Comparison of ENCODE assay signal across 22 cellular contexts in genomic region chr12:107308310-107308709, GRCh38.
DNase-seq lines count a peak whose midpoint lies in the region; ATAC-seq, FAIRE-seq and TF ChIP-seq lines count a peak whose summit lies in the region.
"Had no signal": no experiment of that assay in that cellular context is flagged by ENCODE, and none has a peak within 500 bp of the region (broad histone marks: within the 10 kb centered on the region; RNA-seq: fewer than 3 reads in every experiment).

No MANE protein-coding gene starts in this region.

- H4K91ac ChIP-seq in H1 (replicated peaks; ENCODE audit: insufficient read length, low read length): no peak overlapping the region

- BruUV-seq in PC-3 (replicated peaks; lab: Mats Ljungman, UMichigan): no TSS peak

- no peak overlapping the region for H3K4me3 ChIP-seq in A549
- no peak overlapping the region for H3K4me3 ChIP-seq in HEK293 (ENCODE audit: low read depth, low read length)
- no peak overlapping the region for H3K4me3 ChIP-seq in H1 (ENCODE audit: extremely low read depth in 1 of 4, insufficient read depth in 2 of 4, low read depth in 3 of 4, low read length in 4 of 4)
- H3K4me3 ChIP-seq in PC-3 (ENCODE audit: low read length): no peak overlapping the region
- H3K4me3 ChIP-seq: BLaER1 treated with 17β-estradiol and CSF1 and Interleukin-3, amounts not matched to agents 10 nM and 100 nM had no signal

- peak overlapping the region; percentile 81 for H3K27ac Mint-ChIP-seq in activated CD8-positive, alpha-beta T cell treated with anti-CD3 and anti-CD28 coated beads, Interleukin-2, amount 10 ng/mL, durations not matched to agents 7 days and 5 days
- H3K27ac Mint-ChIP-seq in activated CD8-positive, alpha-beta T cell treated with anti-CD3 and anti-CD28 coated beads for 36 hours: no peak overlapping the region
- H3K27ac Mint-ChIP-seq: B cell; CD4-positive, alpha-beta T cell had no signal

- H2BK120ac ChIP-seq in H1 (replicated peaks; ENCODE audit: low read depth, low read length): no peak overlapping the region

- H2AFZ ChIP-seq in H1 (ENCODE audit: low read length) (no peak overlapping the region), PC-3 (ENCODE audit: low read length) (no peak overlapping the region)

- intact Hi-C loops in activated CD8-positive, alpha-beta T cell treated with anti-CD3 and anti-CD28 coated beads for 36 hours (cut with micrococcal nuclease): no loop called here
- intact Hi-C loops in PC-3 (cut with micrococcal nuclease): no loop called here

- no peaks in the 10 kb centered on the region for H3K9me2 ChIP-seq in PC-3 (replicated peaks; ENCODE audit: low read length)

- H3K9me3 ChIP-seq in A549 (no peaks in the 10 kb centered on the region), HEK293 (ENCODE audit: control insufficient read depth, insufficient read depth, low read depth, low read length) (no peaks in the 10 kb centered on the region), H1 (ENCODE audit: insufficient read depth in 2 of 2, low read depth in 1 of 2, low read length in 1 of 2) (no peaks in the 10 kb centered on the region; a peak in 1 of 4 replicates), PC-3 (ENCODE audit: low read length) (no peaks in the 10 kb centered on the region)
- H3K9me3 ChIP-seq: Caco-2 had no signal

- H3K4me3 Mint-ChIP-seq in activated CD8-positive, alpha-beta T cell treated with anti-CD3 and anti-CD28 coated beads, Interleukin-2, amount 10 ng/mL, durations not matched to agents 7 days and 5 days: no peak overlapping the region
- no peak overlapping the region for H3K4me3 Mint-ChIP-seq in activated CD8-positive, alpha-beta T cell treated with anti-CD3 and anti-CD28 coated beads for 36 hours
- H3K4me3 Mint-ChIP-seq: B cell; CD4-positive, alpha-beta T cell; CD8-positive, alpha-beta T cell had no signal

- H3K4me1 ChIP-seq in A549: no peaks in the 10 kb centered on the region
- no peaks in the 10 kb centered on the region for H3K4me1 ChIP-seq in HEK293 (ENCODE audit: control insufficient read depth, insufficient read depth, low read length)
- peaks cover 0 to 8% (median 1%) of the 10 kb centered on the region in 4 experiments; a peak in 4 of 7 replicates for H3K4me1 ChIP-seq in H1 (replicated peaks in 1 of 4; ENCODE audit: control insufficient read depth in 3 of 4, insufficient read depth in 4 of 4, low read length in 3 of 4)
- H3K4me1 ChIP-seq in PC-3 (ENCODE audit: insufficient read depth, low read length): no peaks in the 10 kb centered on the region
- H3K4me1 ChIP-seq: Caco-2 had no signal

- no peak overlapping the region for H2BK20ac ChIP-seq in H1 (ENCODE audit: low read length)

- H3K9me3 Mint-ChIP-seq in activated CD8-positive, alpha-beta T cell treated with anti-CD3 and anti-CD28 coated beads, Interleukin-2, amount 10 ng/mL, durations not matched to agents 7 days and 5 days (ENCODE audit: insufficient read depth): peaks cover 4% of the 10 kb centered on the region
- peaks cover 5% of the 10 kb centered on the region for H3K9me3 Mint-ChIP-seq in activated CD8-positive, alpha-beta T cell treated with anti-CD3 and anti-CD28 coated beads for 36 hours
- H3K9me3 Mint-ChIP-seq: CD4-positive, alpha-beta T cell; CD8-positive, alpha-beta T cell had no signal

- CTCF ChIA-PET in activated CD8-positive, alpha-beta T cell treated with anti-CD3 and anti-CD28 coated beads, Interleukin-2, amount 10 ng/mL, durations not matched to agents 7 days and 5 days (lab: Charles Lee): interaction anchor here (0.9 to 3.9 kb wide), 6 partner anchors 12 to 204 kb away, joined by 3 to 18 read pairs (median 6); no protein-coding TSS in a partner anchor
- CTCF ChIA-PET in activated CD8-positive, alpha-beta T cell treated with anti-CD3 and anti-CD28 coated beads for 36 hours (lab: Charles Lee): interaction anchor here (1.3 to 1.4 kb wide), 2 partner anchors 11 to 97 kb away, joined by 3 read pairs; a partner anchor contains a TSS
- CTCF ChIA-PET in A549 (lab: Yijun Ruan, JAX) (interaction anchor here (0.7 to 1.9 kb wide), 8 partner anchors 9 to 177 kb away, joined by 3 to 6 read pairs (median 3); no protein-coding TSS in a partner anchor), HEK293 (lab: Yijun Ruan, JAX) (no interaction called here), H1 (lab: Charles Lee; ENCODE audit: partially characterized antibody) (interaction anchor here (1.8 kb wide), 1 partner anchor 176 kb away, joined by 5 read pairs; no protein-coding TSS in a partner anchor), PC-3 (lab: Charles Lee) (no interaction called here)

- H3K18ac ChIP-seq in H1 (ENCODE audit: extremely low read depth, low read length): no peak overlapping the region

- H3K14ac ChIP-seq in H1 (ENCODE audit: insufficient read length): no peak overlapping the region

- H4K20me1 ChIP-seq in H1 (replicated peaks in 1 of 2; ENCODE audit: control insufficient read depth in 1 of 2, insufficient read depth in 2 of 2, low read length in 2 of 2) (no peaks in the 10 kb centered on the region), PC-3 (ENCODE audit: low read length) (no peaks in the 10 kb centered on the region)
- H4K20me1 ChIP-seq: BLaER1 treated with 17β-estradiol and CSF1 and Interleukin-3, amounts not matched to agents 10 nM and 100 nM had no signal

- no peak overlapping the region for H3K4me2 ChIP-seq in A549
- no peak overlapping the region for H3K4me2 ChIP-seq in H1 (ENCODE audit: insufficient read depth in 1 of 2, low read depth in 2 of 2, low read length in 2 of 2)
- no peak overlapping the region for H3K4me2 ChIP-seq in PC-3 (ENCODE audit: low read length)

- H3K36me3 ChIP-seq in HEK293 (ENCODE audit: control insufficient read depth in 2 of 2, insufficient read depth in 1 of 2, low read length in 2 of 2) (no peaks in the 10 kb centered on the region), H1 (ENCODE audit: control insufficient read depth in 2 of 4, insufficient read depth in 4 of 4, low read length in 3 of 4) (no peaks in the 10 kb centered on the region), PC-3 (ENCODE audit: low read depth, low read length) (no peaks in the 10 kb centered on the region)
- H3K36me3 ChIP-seq: BLaER1 treated with 17β-estradiol and CSF1 and Interleukin-3, amounts not matched to agents 10 nM and 100 nM had no signal

- FAIRE-seq in A549 (lab: Jason Lieb, UNC) (no peak), H1 (lab: Jason Lieb, UNC) (no peak)
- FAIRE-seq: A204.1, D721Med, G401.6, GM12891, GM19239 had no signal

- H3K27ac ChIP-seq in A549: no peak overlapping the region
- H3K27ac ChIP-seq in HEK293 (ENCODE audit: extremely low read depth, low read depth, low read length): no peak overlapping the region
- no peak overlapping the region for H3K27ac ChIP-seq in H1 (ENCODE audit: low read depth, low read length)
- H3K27ac ChIP-seq in PC-3 (ENCODE audit: low read length): no peak overlapping the region
- H3K27ac ChIP-seq: C4-2B had no signal

- POLR2A ChIA-PET in activated CD8-positive, alpha-beta T cell treated with anti-CD3 and anti-CD28 coated beads, Interleukin-2, amount 10 ng/mL, durations not matched to agents 7 days and 5 days (lab: Charles Lee): interaction anchor here (3.1 kb wide), 1 partner anchor 12 kb away, joined by 28 read pairs; no protein-coding TSS in a partner anchor
- POLR2A ChIA-PET in activated CD8-positive, alpha-beta T cell treated with anti-CD3 and anti-CD28 coated beads for 36 hours (lab: Charles Lee): no interaction called here
- POLR2A ChIA-PET in A549 (lab: Yijun Ruan, JAX): no interaction called here
- POLR2A ChIA-PET in HEK293 (lab: Yijun Ruan, JAX): no interaction called here
- POLR2A ChIA-PET in H1 (lab: Charles Lee; ENCODE audit: partially characterized antibody): interaction anchor here (0.7 kb wide), 2 partner anchors 99 to 447 kb away, joined by 3 read pairs; no protein-coding TSS in a partner anchor
- POLR2A ChIA-PET in PC-3 (lab: Charles Lee; ENCODE audit: unreplicated experiment): no interaction called here

- H2BK5ac ChIP-seq in H1 (ENCODE audit: low read depth, low read length): no peak overlapping the region

- no peak for TF ChIP-seq RAD21 in A549 (conservative IDR thresholded peaks at IDR 0.05 in 1 of 2, IDR thresholded peaks at IDR 0.05 in 1 of 2)
- no peak for TF ChIP-seq RAD21 in H1 (IDR thresholded peaks at IDR 0.05 in 1 of 2, conservative IDR thresholded peaks at IDR 0.05 in 1 of 2; ENCODE audit: low read depth in 2 of 2, low read length in 2 of 2)

- H3K23ac ChIP-seq in H1 (ENCODE audit: insufficient read length): no peak overlapping the region

- H4K5ac ChIP-seq in H1 (ENCODE audit: insufficient read length, low read depth, low read length): no peak overlapping the region

- ATAC-seq in activated CD8-positive, alpha-beta T cell treated with anti-CD3 and anti-CD28 coated beads, Interleukin-2, amount 10 ng/mL, durations not matched to agents 7 days and 5 days: no peak
- no peak for ATAC-seq in activated CD8-positive, alpha-beta T cell treated with anti-CD3 and anti-CD28 coated beads for 36 hours
- ATAC-seq in A549: no peak
- no peak for ATAC-seq in HG03342 (IDR thresholded peaks at IDR 0.05; ENCODE audit: unreplicated experiment)
- no peak for ATAC-seq in PC-3

- H3F3A ChIP-seq in PC-3 (ENCODE audit: low read length, unreplicated experiment): no peaks in the 10 kb centered on the region

- peaks cover 2% of the 10 kb centered on the region for H3K36me3 Mint-ChIP-seq in activated CD8-positive, alpha-beta T cell treated with anti-CD3 and anti-CD28 coated beads, Interleukin-2, amount 10 ng/mL, durations not matched to agents 7 days and 5 days (ENCODE audit: low read depth)
- H3K36me3 Mint-ChIP-seq in activated CD8-positive, alpha-beta T cell treated with anti-CD3 and anti-CD28 coated beads for 36 hours (ENCODE audit: low read depth): no peaks in the 10 kb centered on the region
- H3K36me3 Mint-ChIP-seq: CD8-positive, alpha-beta T cell had no signal

- no peak overlapping the region for H4K8ac ChIP-seq in H1 (ENCODE audit: extremely low read depth, insufficient read depth, low read length)

- peak overlapping the region; percentile 69; the same call in 1 of the 2 replicates for H2BK12ac ChIP-seq in H1 (ENCODE audit: low read depth, low read length)

- H3K9ac ChIP-seq in H1 (replicated peaks in 1 of 4; ENCODE audit: extremely low read depth in 1 of 4, low read depth in 3 of 4, low read length in 3 of 4): no peak overlapping the region
- H3K9ac ChIP-seq in PC-3 (ENCODE audit: low read length): no peak overlapping the region
- H3K9ac ChIP-seq: BLaER1 treated with 17β-estradiol and CSF1 and Interleukin-3, amounts not matched to agents 10 nM and 100 nM had no signal

- no peaks in the 10 kb centered on the region for H3K23me2 ChIP-seq in H1 (ENCODE audit: low read depth, low read length)

- H3K56ac ChIP-seq in H1 (replicated peaks; ENCODE audit: insufficient read length, low read depth, low read length): no peak overlapping the region

- no peak for TF ChIP-seq CTCF in activated CD8-positive, alpha-beta T cell treated with anti-CD3 and anti-CD28 coated beads for 36 hours (IDR thresholded peaks at IDR 0.05)
- TF ChIP-seq CTCF in A549 (IDR thresholded peaks at IDR 0.05): no peak
- TF ChIP-seq CTCF in HEK293 (tag by site-specific recombination; IDR thresholded peaks at IDR 0.05): no peak
- TF ChIP-seq CTCF in H1 (IDR thresholded peaks at IDR 0.05; ENCODE audit: control extremely low read depth in 1 of 3, insufficient read depth in 1 of 3, low read depth in 1 of 3, low read length in 3 of 3): no peak
- no peak for TF ChIP-seq CTCF in PC-3 (conservative IDR thresholded peaks at IDR 0.05; ENCODE audit: low read depth, low read length)

- no peak overlapping the region for H2AK5ac ChIP-seq in H1 (ENCODE audit: low read depth, low read length)

- H3K79me2 ChIP-seq in H1 (ENCODE audit: control insufficient read depth in 1 of 2, insufficient read depth in 2 of 2, low read length in 2 of 2) (no peaks in the 10 kb centered on the region), PC-3 (ENCODE audit: low read length) (no peaks in the 10 kb centered on the region)

- DNase-seq in activated CD8-positive, alpha-beta T cell treated with anti-CD3 and anti-CD28 coated beads, Interleukin-2, amount 10 ng/mL, durations not matched to agents 7 days and 5 days: no peak
- no peak for DNase-seq in activated CD8-positive, alpha-beta T cell treated with anti-CD3 and anti-CD28 coated beads for 36 hours
- DNase-seq in A549 (ENCODE audit: low read depth in 1 of 2, low spot score in 1 of 2): no peak
- no peak for DNase-seq in H1 (ENCODE audit: low read depth in 1 of 2, low spot score in 2 of 2)
- DNase-seq in PC-3: no peak
- DNase-seq: 8988T, Caco-2, Calu3, DMS79 treated with DMSO at 0.1 percent for 48 hours, GF-D8 had no signal

- TF ChIP-seq POLR2A in A549 (IDR thresholded peaks at IDR 0.05; ENCODE audit: low read length) (no peak), H1 (IDR thresholded peaks at IDR 0.05; ENCODE audit: control extremely low read depth in 1 of 2, low read depth in 2 of 2, low read length in 2 of 2) (no peak)

- H3K79me1 ChIP-seq in H1 (ENCODE audit: low read depth, low read length): no peaks in the 10 kb centered on the region

- peaks cover 37% of the 10 kb centered on the region for H3K27me3 Mint-ChIP-seq in activated CD8-positive, alpha-beta T cell treated with anti-CD3 and anti-CD28 coated beads, Interleukin-2, amount 10 ng/mL, durations not matched to agents 7 days and 5 days (ENCODE audit: low read depth)
- H3K27me3 Mint-ChIP-seq in activated CD8-positive, alpha-beta T cell treated with anti-CD3 and anti-CD28 coated beads for 36 hours: no peaks in the 10 kb centered on the region
- H3K27me3 Mint-ChIP-seq: CD4-positive, alpha-beta T cell had no signal

- peaks cover 0 to 2% (median 0%) of the 10 kb centered on the region in 4 experiments; a peak in 1 of 7 replicates for H3K27me3 ChIP-seq in H1 (replicated peaks in 1 of 4; ENCODE audit: control insufficient read depth in 3 of 4, extremely low read depth in 1 of 4, insufficient read depth in 3 of 4, low read length in 3 of 4)
- H3K27me3 ChIP-seq in PC-3 (ENCODE audit: low read length): 0 out of 2 replicates have a peak, but pooled peaks cover 10% of the 10 kb centered on the region
- H3K27me3 ChIP-seq: BLaER1 treated with 17β-estradiol and CSF1 and Interleukin-3, amounts not matched to agents 10 nM and 100 nM had no signal

- H3K4ac ChIP-seq in H1 (replicated peaks; ENCODE audit: insufficient read length, low read depth, low read length): no peak overlapping the region

- TF ChIP-seq EP300 in A549 (IDR thresholded peaks at IDR 0.05) (no peak), H1 (IDR thresholded peaks at IDR 0.05; ENCODE audit: borderline replicate concordance in 1 of 2, low read depth in 2 of 2, low read length in 2 of 2) (no peak)

- no peak overlapping the region for H2BK15ac ChIP-seq in H1 (ENCODE audit: low read length)

- peaks cover 26% of the 10 kb centered on the region for H3K4me1 Mint-ChIP-seq in activated CD8-positive, alpha-beta T cell treated with anti-CD3 and anti-CD28 coated beads, Interleukin-2, amount 10 ng/mL, durations not matched to agents 7 days and 5 days (ENCODE audit: low read depth)
- H3K4me1 Mint-ChIP-seq in activated CD8-positive, alpha-beta T cell treated with anti-CD3 and anti-CD28 coated beads for 36 hours (ENCODE audit: low read depth): peaks cover 13% of the 10 kb centered on the region

Comparison
In these comparisons a context has a peak if more than half of its experiments do, and no peak if none do; other contexts are left out.
1. POLR2A ChIA-PET loops: an anchor here in activated CD8-positive, alpha-beta T cell treated with anti-CD3 and anti-CD28 coated beads, Interleukin-2, amount 10 ng/mL, durations not matched to agents 7 days and 5 days (3.1 kb wide) and H1 (0.7 kb wide); none called in activated CD8-positive, alpha-beta T cell treated with anti-CD3 and anti-CD28 coated beads for 36 hours, A549, HEK293 and PC-3.
2. CTCF ChIA-PET loops: an anchor here in activated CD8-positive, alpha-beta T cell treated with anti-CD3 and anti-CD28 coated beads, Interleukin-2, amount 10 ng/mL, durations not matched to agents 7 days and 5 days (0.9 to 3.9 kb wide), activated CD8-positive, alpha-beta T cell treated with anti-CD3 and anti-CD28 coated beads for 36 hours (1.3 to 1.4 kb wide), A549 (0.7 to 1.9 kb wide) and H1 (1.8 kb wide); none called in HEK293 and PC-3.